ENCODE assay signal across 1 cellular context in genomic region chr13:23684647-23685046, GRCh38.
TF ChIP-seq lines count a peak whose summit lies in the region.

No MANE protein-coding gene starts in this region.

TF ChIP-seq in IMR-90, 13 proteins besides CTCF, POLR2A, EP300 and RAD21:
- TF ChIP-seq MAZ (IDR thresholded peaks at IDR 0.05; ENCODE audit: borderline replicate concordance, low read depth, low read length), result no peak
- no peak for TF ChIP-seq MXI1 (IDR thresholded peaks at IDR 0.05; ENCODE audit: borderline replicate concordance, low read depth, low read length)
